Comparison of ENCODE assay signal across 16 cellular contexts in the genomic region with DNA sequence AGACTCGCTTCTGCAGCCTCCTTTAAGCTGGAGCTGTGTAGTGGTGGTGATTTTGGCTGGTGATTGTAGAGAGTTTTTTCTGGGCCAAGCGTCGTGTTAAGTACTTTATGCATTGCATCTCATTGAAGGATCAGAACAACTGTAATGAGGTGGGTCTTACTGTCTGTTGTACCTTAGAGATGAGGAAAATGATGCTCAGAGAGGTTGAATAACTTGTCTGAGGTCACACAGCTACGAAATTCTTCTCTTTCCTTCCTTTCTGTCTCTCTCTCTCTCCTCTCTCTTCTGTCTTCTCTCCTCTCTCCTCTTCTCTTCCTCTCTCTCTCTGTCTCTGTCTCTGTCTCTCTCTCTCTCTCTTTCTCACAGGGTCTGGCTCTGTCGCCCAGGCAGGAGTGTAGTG.
DNase-seq lines count a peak whose midpoint lies in the region; ATAC-seq, FAIRE-seq and TF ChIP-seq lines count a peak whose summit lies in the region.
"Had no signal": no experiment of that assay in that cellular context is flagged by ENCODE, and none has a peak within 500 bp of the region (broad histone marks: within the 10 kb centered on the region; RNA-seq: fewer than 3 reads in every experiment).

No MANE protein-coding gene starts in this region.

- FAIRE-seq in A549 (lab: Jason Lieb, UNC) (no peak), astrocyte (lab: Jason Lieb, UNC) (peak; percentile 20)
- FAIRE-seq: A204.1, H54 had no signal

- H3K4me3 ChIP-seq in A549: no peak overlapping the region
- no peak overlapping the region for H3K4me3 ChIP-seq in astrocyte (ENCODE audit: insufficient read depth, low read depth, low read length)
- H3K4me3 ChIP-seq: BLaER1, GM23338 had no signal

- POLR2A ChIA-PET in A549 (lab: Yijun Ruan, JAX): interaction anchor here (0.6 kb wide), 1 partner anchor 22 kb away, joined by 6 read pairs; no protein-coding TSS in a partner anchor

- TF ChIP-seq CTCF in A549 (IDR thresholded peaks at IDR 0.05) (no peak), astrocyte (IDR thresholded peaks at IDR 0.05; ENCODE audit: insufficient read depth, low read depth, low read length) (no peak)

- no peak for TF ChIP-seq EP300 in A549 (IDR thresholded peaks at IDR 0.05)

- H3K27ac Mint-ChIP-seq in astrocyte (ENCODE audit: unreplicated experiment) (no peak overlapping the region), immature natural killer cell (peak overlapping the region; percentile 13 to 88 (median 74))
- H3K27ac Mint-ChIP-seq in stimulated activated effector memory CD8-positive, alpha-beta T cell treated with anti-CD3 and anti-CD28 coated beads, Interleukin-12 subunit alpha, Interleukin-12 subunit beta, amount 100 ng/mL, for 72 hours: peak overlapping the region; percentile 6
- H3K27ac Mint-ChIP-seq: CD4-positive, alpha-beta memory T cell; GM23338 had no signal

- CTCF ChIA-PET in A549 (lab: Yijun Ruan, JAX): interaction anchor here (1.0 to 1.4 kb wide), 3 partner anchors 10 to 28 kb away, joined by 3 to 4 read pairs (median 4); no protein-coding TSS in a partner anchor

- H3K27ac ChIP-seq in A549 (peak overlapping the region in 1 of 2 experiments; percentile 94; a peak in 3 of 6 replicates), astrocyte (ENCODE audit: low read depth, low read length) (no peak overlapping the region)
- H3K27ac ChIP-seq: BLaER1 had no signal

- H3K36me3 ChIP-seq in astrocyte (ENCODE audit: insufficient read depth, low read length): no peaks in the 10 kb centered on the region
- H3K36me3 ChIP-seq: BLaER1 had no signal

- H3K9ac ChIP-seq in astrocyte (ENCODE audit: low read length): no peak overlapping the region
- H3K9ac ChIP-seq: BLaER1 had no signal

- no peak for ATAC-seq in A549
- ATAC-seq in stimulated activated effector memory CD8-positive, alpha-beta T cell treated with anti-CD3 and anti-CD28 coated beads, Interleukin-12 subunit alpha, Interleukin-12 subunit beta, amount 100 ng/mL, for 72 hours: no peak
- ATAC-seq in HG03439 (IDR thresholded peaks at IDR 0.05; ENCODE audit: unreplicated experiment): no peak
- ATAC-seq: GM23338 had no signal

- H3K4me3 Mint-ChIP-seq in astrocyte (ENCODE audit: unreplicated experiment) (no peak overlapping the region), immature natural killer cell (peak overlapping the region in 1 of 5 donors; percentile 12)
- H3K4me3 Mint-ChIP-seq in stimulated activated effector memory CD8-positive, alpha-beta T cell treated with anti-CD3 and anti-CD28 coated beads, Interleukin-12 subunit alpha, Interleukin-12 subunit beta, amount 100 ng/mL, for 72 hours: no peak overlapping the region
- H3K4me3 Mint-ChIP-seq: CD14-positive monocyte; CD4-positive, alpha-beta memory T cell; GM23338 had no signal

- no peak for TF ChIP-seq RAD21 in A549 (conservative IDR thresholded peaks at IDR 0.05 in 1 of 2, IDR thresholded peaks at IDR 0.05 in 1 of 2)

- H3K9me3 ChIP-seq in A549 (no peaks in the 10 kb centered on the region), astrocyte (ENCODE audit: insufficient read depth, low read depth, low read length) (no peaks in the 10 kb centered on the region)
- H3K9me3 ChIP-seq: BLaER1 had no signal

- H2AFZ ChIP-seq in astrocyte (ENCODE audit: low read depth, low read length): no peak overlapping the region
- H2AFZ ChIP-seq: GM23338 had no signal

- H3K27me3 ChIP-seq in astrocyte (ENCODE audit: insufficient read depth, low read length): peaks cover 50% of the 10 kb centered on the region
- H3K27me3 ChIP-seq: BLaER1 had no signal

- DNase-seq in A549 (ENCODE audit: low read depth in 1 of 2, low spot score in 1 of 2) (no peak), astrocyte (ENCODE audit: low read depth) (no peak), immature natural killer cell (no peak), COR-L47 (lab: John Stamatoyannopoulos, UW) (no peak)
- no peak for DNase-seq in stimulated activated effector memory CD8-positive, alpha-beta T cell treated with anti-CD3 and anti-CD28 coated beads, Interleukin-12 subunit alpha, Interleukin-12 subunit beta, amount 100 ng/mL, for 72 hours (ENCODE audit: low spot score in 2 of 2)
- DNase-seq: Calu3; CD4-positive, alpha-beta memory T cell; DMS79 treated with DMSO at 0.1 percent for 48 hours; GF-D8; HCEC 1CT had no signal

- H3K4me2 ChIP-seq in A549 (no peak overlapping the region), astrocyte (ENCODE audit: low read length) (no peak overlapping the region)
- H3K4me2 ChIP-seq: BLaER1, GM23338 had no signal

- no peaks in the 10 kb centered on the region for H3K79me2 ChIP-seq in astrocyte (ENCODE audit: insufficient read depth, low read length)

- H4K20me1 ChIP-seq in astrocyte (ENCODE audit: insufficient read depth, low read length): no peaks in the 10 kb centered on the region
- H4K20me1 ChIP-seq: BLaER1 had no signal

- H3K9me3 Mint-ChIP-seq in astrocyte (ENCODE audit: unreplicated experiment) (peaks cover 2% of the 10 kb centered on the region), immature natural killer cell (peaks cover 0 to 5% (median 0%) of the 10 kb centered on the region in 6 donors)
- no peaks in the 10 kb centered on the region for H3K9me3 Mint-ChIP-seq in stimulated activated effector memory CD8-positive, alpha-beta T cell treated with anti-CD3 and anti-CD28 coated beads, Interleukin-12 subunit alpha, Interleukin-12 subunit beta, amount 100 ng/mL, for 72 hours
- H3K9me3 Mint-ChIP-seq: CD4-positive, alpha-beta memory T cell; GM23338 had no signal

- H3K36me3 Mint-ChIP-seq in astrocyte (ENCODE audit: low read depth, unreplicated experiment): peaks cover 2% of the 10 kb centered on the region
- H3K36me3 Mint-ChIP-seq in immature natural killer cell: peaks cover 0 to 6% (median 0%) of the 10 kb centered on the region in 3 donors
- no peaks in the 10 kb centered on the region for H3K36me3 Mint-ChIP-seq in stimulated activated effector memory CD8-positive, alpha-beta T cell treated with anti-CD3 and anti-CD28 coated beads, Interleukin-12 subunit alpha, Interleukin-12 subunit beta, amount 100 ng/mL, for 72 hours
- H3K36me3 Mint-ChIP-seq: CD14-positive monocyte; CD4-positive, alpha-beta memory T cell had no signal

- H3K4me1 ChIP-seq in A549 (peaks cover 36% of the 10 kb centered on the region), astrocyte (ENCODE audit: insufficient read depth, low read length) (peaks cover 27% of the 10 kb centered on the region)
- H3K4me1 ChIP-seq: BLaER1 had no signal

- TF ChIP-seq POLR2A in A549 (IDR thresholded peaks at IDR 0.05; ENCODE audit: low read length): no peak

- H3K27me3 Mint-ChIP-seq in astrocyte (ENCODE audit: low read depth, unreplicated experiment): peaks cover 48% of the 10 kb centered on the region
- H3K27me3 Mint-ChIP-seq in immature natural killer cell (ENCODE audit: low read depth in 3 of 3): peaks cover 6 to 13% (median 8%) of the 10 kb centered on the region in 3 donors

- H3K4me1 Mint-ChIP-seq in astrocyte (ENCODE audit: low read depth, unreplicated experiment) (peaks cover 9% of the 10 kb centered on the region), immature natural killer cell (peaks cover 52 to 54% of the 10 kb centered on the region in 2 donors)
- H3K4me1 Mint-ChIP-seq in stimulated activated effector memory CD8-positive, alpha-beta T cell treated with anti-CD3 and anti-CD28 coated beads, Interleukin-12 subunit alpha, Interleukin-12 subunit beta, amount 100 ng/mL, for 72 hours: peaks cover 18% of the 10 kb centered on the region

- WGBS in A549 (ENCODE audit: missing lambda C conversion rate): 92% methylated on average over 5 of the region's 5 CpGs

TF ChIP-seq in A549, 52 proteins besides CTCF, POLR2A, EP300 and RAD21:
- TF ChIP-seq SREBF2 (IDR thresholded peaks at IDR 0.05) (no peak), ZFP36 (IDR thresholded peaks at IDR 0.05; ENCODE audit: borderline replicate concordance, partially characterized antibody) (peak; percentile 18)
TF ChIP-seq in A549: peak in this region for 1.
